ENCODE assay signal across 20 cellular contexts in the genomic region with DNA sequence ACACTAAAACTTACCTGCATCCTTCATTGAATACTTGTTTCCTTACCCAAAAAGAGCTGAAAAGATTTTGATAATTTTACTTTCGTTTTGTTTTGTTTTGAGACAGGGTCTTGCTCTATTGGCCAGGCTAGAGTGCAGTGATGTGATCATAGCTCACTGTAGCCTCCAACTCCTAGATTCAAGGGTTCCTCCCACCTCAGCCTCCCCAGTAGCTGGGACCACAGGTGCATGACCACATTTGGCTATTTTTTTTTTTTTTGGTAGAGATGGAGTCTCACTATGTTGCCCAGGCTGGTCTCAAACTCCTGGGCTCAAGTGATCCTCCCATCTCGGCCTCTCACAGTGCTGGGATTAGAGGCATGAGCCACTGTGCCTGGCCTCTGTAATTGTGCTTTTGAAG. TPM values are rescaled to one million over a fixed set of nuclear protein-coding genes. Genes with fewer than 3 reads are reported as not detected.
"Had no signal": no experiment of that assay in that cellular context is flagged by ENCODE, and none has a peak within 500 bp of the region (broad histone marks: within the 10 kb centered on the region; RNA-seq: fewer than 3 reads in every experiment).

No MANE protein-coding gene starts in this region.

- ATAC-seq: body of pancreas, foreskin keratinocyte, left lung had no signal

- H2AFZ ChIP-seq: parathyroid adenoma had no signal

- H3K9ac ChIP-seq: parathyroid adenoma had no signal

- FAIRE-seq: kidney, urothelium cell line had no signal

- DNase-seq: activated CD4-positive, alpha-beta T cell treated with anti-CD3 and anti-CD28 coated beads, Interleukin-2, amount 10 ng/mL, durations not matched to agents 24 days and 14 days; activated CD4-positive, CD25-positive, alpha-beta regulatory T cell; activated CD8-positive, alpha-beta memory T cell treated with anti-CD3 and anti-CD28 coated beads for 24 hours; body of pancreas; cortex of kidney; effector CD8-positive, alpha-beta T cell; foreskin keratinocyte; glutamatergic neuron; kidney; left lung; mammary epithelial cell; naive B cell; stimulated activated CD4-positive, alpha-beta T cell treated with anti-CD3 and anti-CD28 coated beads, Interleukin-12 subunit alpha, Interleukin-12 subunit beta, amount 100 ng/mL, for 4 hours; stimulated activated CD4-positive, alpha-beta T cell treated with anti-CD3 and anti-CD28 coated beads, Interleukin-2, amount 100 ng/mL, for 24 hours; T-helper 2 cell; tibial artery had no signal

- H3K27me3 ChIP-seq: body of pancreas, foreskin keratinocyte, left lung, neutrophil, tibial artery had no signal

- H3K27ac ChIP-seq: body of pancreas, foreskin keratinocyte, left lung, neutrophil, parathyroid adenoma, tibial artery had no signal

- H3K4me1 ChIP-seq: foreskin keratinocyte had no signal

- H3K9me3 ChIP-seq: body of pancreas, left lung, neutrophil, tibial artery had no signal

- H3K4me3 ChIP-seq: body of pancreas, left lung, tibial artery had no signal

RNA-seq across cellular contexts. Expression of gene PNMT, which starts 13.1 kb away (rescaled TPM):
- total RNA-seq: activated CD4-positive, alpha-beta T cell treated with anti-CD3 and anti-CD28 coated beads, Interleukin-2, amount 10 ng/mL, durations not matched to agents 24 days and 14 days; foreskin keratinocyte; mammary epithelial cell; mononuclear cell had no signal
- polyA plus RNA-seq: mammary epithelial cell had no signal

RNA-seq across cellular contexts. Expression of gene PPP1R1B, which starts 28.4 kb away (rescaled TPM):
- total RNA-seq: activated CD4-positive, alpha-beta T cell treated with anti-CD3 and anti-CD28 coated beads, Interleukin-2, amount 10 ng/mL, durations not matched to agents 24 days and 14 days; mononuclear cell had no signal
